1 cellular context compared by ENCODE assay signal in genomic region chr2:171958475-171958874, GRCh38.
TF ChIP-seq lines count a peak whose summit lies in the region.

No MANE protein-coding gene starts in this region.

TF ChIP-seq in WTC11, 78 proteins besides CTCF, POLR2A, EP300 and RAD21 (continued from another document):
- TF ChIP-seq ERG (CRISPR knock-in tag; IDR thresholded peaks at IDR 0.05) (no peak), RELA (CRISPR knock-in tag; IDR thresholded peaks at IDR 0.05; ENCODE audit: borderline replicate concordance) (no peak), JUN (CRISPR knock-in tag; IDR thresholded peaks at IDR 0.05) (no peak), RORB (CRISPR knock-in tag; IDR thresholded peaks at IDR 0.05) (no peak)
- TF ChIP-seq, protein P1, sequence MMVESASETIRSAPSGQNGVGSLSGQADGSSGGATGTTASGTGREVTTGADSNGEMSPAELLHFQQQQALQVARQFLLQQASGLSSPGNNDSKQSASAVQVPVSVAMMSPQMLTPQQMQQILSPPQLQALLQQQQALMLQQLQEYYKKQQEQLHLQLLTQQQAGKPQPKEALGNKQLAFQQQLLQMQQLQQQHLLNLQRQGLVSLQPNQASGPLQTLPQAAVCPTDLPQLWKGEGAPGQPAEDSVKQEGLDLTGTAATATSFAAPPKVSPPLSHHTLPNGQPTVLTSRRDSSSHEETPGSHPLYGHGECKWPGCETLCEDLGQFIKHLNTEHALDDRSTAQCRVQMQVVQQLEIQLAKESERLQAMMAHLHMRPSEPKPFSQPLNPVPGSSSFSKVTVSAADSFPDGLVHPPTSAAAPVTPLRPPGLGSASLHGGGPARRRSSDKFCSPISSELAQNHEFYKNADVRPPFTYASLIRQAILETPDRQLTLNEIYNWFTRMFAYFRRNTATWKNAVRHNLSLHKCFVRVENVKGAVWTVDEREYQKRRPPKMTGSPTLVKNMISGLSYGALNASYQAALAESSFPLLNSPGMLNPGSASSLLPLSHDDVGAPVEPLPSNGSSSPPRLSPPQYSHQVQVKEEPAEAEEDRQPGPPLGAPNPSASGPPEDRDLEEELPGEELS (CRISPR knock-in tag; IDR thresholded peaks at IDR 0.05), result no peak
- TF ChIP-seq, protein P2, sequence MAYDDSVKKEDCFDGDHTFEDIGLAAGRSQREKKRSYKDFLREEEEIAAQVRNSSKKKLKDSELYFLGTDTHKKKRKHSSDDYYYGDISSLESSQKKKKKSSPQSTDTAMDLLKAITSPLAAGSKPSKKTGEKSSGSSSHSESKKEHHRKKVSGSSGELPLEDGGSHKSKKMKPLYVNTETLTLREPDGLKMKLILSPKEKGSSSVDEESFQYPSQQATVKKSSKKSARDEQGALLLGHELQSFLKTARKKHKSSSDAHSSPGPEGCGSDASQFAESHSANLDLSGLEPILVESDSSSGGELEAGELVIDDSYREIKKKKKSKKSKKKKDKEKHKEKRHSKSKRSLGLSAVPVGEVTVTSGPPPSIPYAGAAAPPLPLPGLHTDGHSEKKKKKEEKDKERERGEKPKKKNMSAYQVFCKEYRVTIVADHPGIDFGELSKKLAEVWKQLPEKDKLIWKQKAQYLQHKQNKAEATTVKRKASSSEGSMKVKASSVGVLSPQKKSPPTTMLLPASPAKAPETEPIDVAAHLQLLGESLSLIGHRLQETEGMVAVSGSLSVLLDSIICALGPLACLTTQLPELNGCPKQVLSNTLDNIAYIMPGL (CRISPR knock-in tag; IDR thresholded peaks at IDR 0.05), result no peak
TF ChIP-seq in WTC11: peak in this region for 0.
